In genomic region chr11:74952752-74953151, GRCh38 we compare ENCODE assay signal across 1 cellular context.
TF ChIP-seq lines count a peak whose summit lies in the region.

No MANE protein-coding gene starts in this region.

TF ChIP-seq in HepG2, 621 proteins besides CTCF, POLR2A, EP300 and RAD21:
- TF ChIP-seq ZNF382 (CRISPR knock-in tag; IDR thresholded peaks at IDR 0.05; ENCODE audit: borderline replicate concordance) (no peak), ISL2 (CRISPR knock-in tag; IDR thresholded peaks at IDR 0.05) (no peak), SMAD3 (CRISPR knock-in tag; IDR thresholded peaks at IDR 0.05) (no peak), ONECUT2 (CRISPR knock-in tag; IDR thresholded peaks at IDR 0.05) (no peak), ZSCAN22 (CRISPR knock-in tag; IDR thresholded peaks at IDR 0.05) (no peak), TRAFD1 (CRISPR knock-in tag; IDR thresholded peaks at IDR 0.05; ENCODE audit: borderline replicate concordance) (no peak), IKZF1 (IDR thresholded peaks at IDR 0.05) (no peak), ZBTB4 (CRISPR knock-in tag; IDR thresholded peaks at IDR 0.05; ENCODE audit: borderline replicate concordance) (no peak), ZNF326 (CRISPR knock-in tag; IDR thresholded peaks at IDR 0.05; ENCODE audit: borderline replicate concordance) (no peak), NPAS2 (CRISPR knock-in tag; IDR thresholded peaks at IDR 0.05; ENCODE audit: borderline replicate concordance) (no peak), SMAD9 (CRISPR knock-in tag; IDR thresholded peaks at IDR 0.05) (no peak), ZNF644 (CRISPR knock-in tag; IDR thresholded peaks at IDR 0.05; ENCODE audit: low read depth) (no peak), ZBTB8A (CRISPR knock-in tag; IDR thresholded peaks at IDR 0.05; ENCODE audit: borderline replicate concordance, low read depth) (no peak), ZNF24 (IDR thresholded peaks at IDR 0.05) (no peak), FOXC1 (CRISPR knock-in tag; IDR thresholded peaks at IDR 0.05; ENCODE audit: borderline replicate concordance) (no peak)
- TF ChIP-seq, protein P1, sequence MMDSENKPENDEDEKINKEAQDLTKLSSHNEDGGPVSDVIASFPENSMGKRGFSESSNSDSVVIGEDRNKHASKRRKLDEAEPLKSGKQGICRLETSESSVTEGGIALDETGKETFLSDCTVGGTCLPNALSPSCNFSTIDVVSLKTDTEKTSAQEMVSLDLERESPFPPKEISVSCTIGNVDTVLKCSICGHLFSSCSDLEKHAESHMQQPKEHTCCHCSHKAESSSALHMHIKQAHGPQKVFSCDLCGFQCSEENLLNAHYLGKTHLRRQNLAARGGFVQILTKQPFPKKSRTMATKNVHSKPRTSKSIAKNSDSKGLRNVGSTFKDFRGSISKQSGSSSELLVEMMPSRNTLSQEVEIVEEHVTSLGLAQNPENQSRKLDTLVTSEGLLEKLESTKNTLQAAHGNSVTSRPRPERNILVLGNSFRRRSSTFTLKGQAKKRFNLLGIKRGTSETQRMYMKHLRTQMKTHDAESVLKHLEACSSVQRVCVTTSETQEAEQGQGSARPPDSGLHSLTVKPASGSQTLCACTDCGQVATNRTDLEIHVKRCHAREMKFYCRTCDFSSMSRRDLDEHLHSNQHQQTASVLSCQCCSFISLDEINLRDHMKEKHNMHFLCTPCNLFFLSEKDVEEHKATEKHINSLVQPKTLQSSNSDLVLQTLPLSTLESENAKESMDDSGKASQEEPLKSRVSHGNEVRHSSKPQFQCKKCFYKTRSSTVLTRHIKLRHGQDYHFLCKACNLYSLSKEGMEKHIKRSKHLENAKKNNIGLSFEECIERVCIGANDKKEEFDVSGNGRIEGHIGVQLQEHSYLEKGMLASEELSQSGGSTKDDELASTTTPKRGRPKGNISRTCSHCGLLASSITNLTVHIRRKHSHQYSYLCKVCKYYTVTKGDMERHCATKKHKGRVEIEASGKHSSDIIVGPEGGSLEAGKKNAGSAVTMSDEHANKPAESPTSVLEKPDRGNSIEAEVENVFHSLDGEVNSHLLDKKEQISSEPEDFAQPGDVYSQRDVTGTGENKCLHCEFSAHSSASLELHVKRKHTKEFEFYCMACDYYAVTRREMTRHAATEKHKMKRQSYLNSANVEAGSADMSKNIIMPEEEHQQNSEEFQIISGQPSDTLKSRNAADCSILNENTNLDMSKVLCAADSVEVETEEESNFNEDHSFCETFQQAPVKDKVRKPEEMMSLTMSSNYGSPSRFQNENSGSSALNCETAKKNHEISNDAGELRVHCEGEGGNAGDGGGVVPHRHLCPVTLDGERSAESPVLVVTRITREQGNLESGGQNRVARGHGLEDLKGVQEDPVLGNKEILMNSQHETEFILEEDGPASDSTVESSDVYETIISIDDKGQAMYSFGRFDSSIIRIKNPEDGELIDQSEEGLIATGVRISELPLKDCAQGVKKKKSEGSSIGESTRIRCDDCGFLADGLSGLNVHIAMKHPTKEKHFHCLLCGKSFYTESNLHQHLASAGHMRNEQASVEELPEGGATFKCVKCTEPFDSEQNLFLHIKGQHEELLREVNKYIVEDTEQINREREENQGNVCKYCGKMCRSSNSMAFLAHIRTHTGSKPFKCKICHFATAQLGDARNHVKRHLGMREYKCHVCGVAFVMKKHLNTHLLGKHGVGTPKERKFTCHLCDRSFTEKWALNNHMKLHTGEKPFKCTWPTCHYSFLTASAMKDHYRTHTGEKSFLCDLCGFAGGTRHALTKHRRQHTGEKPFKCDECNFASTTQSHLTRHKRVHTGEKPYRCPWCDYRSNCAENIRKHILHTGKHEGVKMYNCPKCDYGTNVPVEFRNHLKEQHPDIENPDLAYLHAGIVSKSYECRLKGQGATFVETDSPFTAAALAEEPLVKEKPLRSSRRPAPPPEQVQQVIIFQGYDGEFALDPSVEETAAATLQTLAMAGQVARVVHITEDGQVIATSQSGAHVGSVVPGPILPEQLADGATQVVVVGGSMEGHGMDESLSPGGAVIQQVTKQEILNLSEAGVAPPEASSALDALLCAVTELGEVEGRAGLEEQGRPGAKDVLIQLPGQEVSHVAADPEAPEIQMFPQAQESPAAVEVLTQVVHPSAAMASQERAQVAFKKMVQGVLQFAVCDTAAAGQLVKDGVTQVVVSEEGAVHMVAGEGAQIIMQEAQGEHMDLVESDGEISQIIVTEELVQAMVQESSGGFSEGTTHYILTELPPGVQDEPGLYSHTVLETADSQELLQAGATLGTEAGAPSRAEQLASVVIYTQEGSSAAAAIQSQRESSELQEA (CRISPR knock-in tag; IDR thresholded peaks at IDR 0.05; ENCODE audit: not compliant biosample characterization) = no peak
